In genomic region chr12:3348055-3348454, GRCh38 we compare ENCODE assay signal across 17 cellular contexts.
"Had no signal": no experiment of that assay in that cellular context is flagged by ENCODE, and none has a peak within 500 bp of the region (broad histone marks: within the 10 kb centered on the region; RNA-seq: fewer than 3 reads in every experiment).

No MANE protein-coding gene starts in this region.

- H3K36me3 Mint-ChIP-seq: IgD-negative memory B cell had no signal

- H3K4me3 Mint-ChIP-seq: IgD-negative memory B cell had no signal

- DNase-seq: Kasumi-1, MM.1S, NCI-H1092 treated with DMSO at 0.1 percent for 48 hours, NCI-H1436, NCI-H187, NCI-H2029, NCI-H2081 treated with DMSO at 0.1 percent for 48 hours, NCI-H2171, NCI-H226, NCI-H446, NCI-H510A, NCI-H524 treated with DMSO at 0.1 percent for 48 hours, NCI-H69, NCI-H774, SHP77 treated with DMSO at 0.1 percent for 48 hours, SJCRH30 had no signal

- H3K27ac Mint-ChIP-seq: IgD-negative memory B cell had no signal

- H3K4me1 Mint-ChIP-seq: IgD-negative memory B cell had no signal

- H3K9me3 Mint-ChIP-seq: IgD-negative memory B cell had no signal
